8 cellular contexts compared by ENCODE assay signal in genomic region chr16:80804061-80804450, GRCh38. TPM values are rescaled to one million over a fixed set of nuclear protein-coding genes. Genes with fewer than 3 reads are reported as not detected.
A peak's percentile ranks its signal among the peaks of the same experiment; 100 is the strongest.
DNase-seq lines count a peak whose midpoint lies in the region; ATAC-seq, FAIRE-seq and TF ChIP-seq lines count a peak whose summit lies in the region.

No MANE protein-coding gene starts in this region.

- H4K20me1 ChIP-seq in keratinocyte (ENCODE audit: control insufficient read depth, extremely low read depth, insufficient read depth, low read length) = no peaks in the 10 kb centered on the region

- dilution Hi-C loops in keratinocyte (cut with MboI; ENCODE audit: extremely low pct_ligation_motif_present, low sequenced_read_pairs) = no loop called here

- ATAC-seq in HG03159 (IDR thresholded peaks at IDR 0.05; ENCODE audit: unreplicated experiment) (peak; percentile 53), HG02973 (IDR thresholded peaks at IDR 0.05; ENCODE audit: unreplicated experiment) (no peak)

- no peaks in the 10 kb centered on the region for H3K36me3 ChIP-seq in keratinocyte (ENCODE audit: control insufficient read depth in 2 of 2, extremely low read depth in 1 of 2, insufficient read depth in 2 of 2, low read length in 2 of 2)

- no peak for FAIRE-seq in keratinocyte (lab: Jason Lieb, UNC)

- no peaks in the 10 kb centered on the region for H3K79me2 ChIP-seq in keratinocyte (ENCODE audit: control insufficient read depth, insufficient read depth, low read length)

- H3K4me3 ChIP-seq in keratinocyte (ENCODE audit: control insufficient read depth in 2 of 3, extremely low read depth in 1 of 3, insufficient read depth in 2 of 3, low read depth in 1 of 3, low read length in 3 of 3) = peak overlapping the region; percentile 60 to 63 (median 62)

- BruUV-seq in MCF 10A (replicated peaks; lab: Mats Ljungman, UMichigan) = no TSS peak

- no peak for TF ChIP-seq CTCF in MCF 10A (IDR thresholded peaks at IDR 0.05; ENCODE audit: unreplicated experiment)
- peak in 1 of 3 experiments; percentile 6 for TF ChIP-seq CTCF in keratinocyte (optimal IDR thresholded peaks at IDR 0.05 in 1 of 3, IDR thresholded peaks at IDR 0.05 in 1 of 3, conservative IDR thresholded peaks at IDR 0.05 in 1 of 3; ENCODE audit: extremely low read depth in 1 of 3, insufficient read depth in 2 of 3, low read length in 3 of 3)

- H2AFZ ChIP-seq in keratinocyte (ENCODE audit: control insufficient read depth, low read length) = peak overlapping the region; percentile 81

- DNase-seq in activated gamma-delta T cell treated with Interleukin-2 at 50 U/mL for 16 hours = peak; percentile 51
- no peak for DNase-seq in activated gamma-delta T cell (lab: John Stamatoyannopoulos, UW)
- peak; percentile 21 for DNase-seq in T-helper 9 cell
- no peak for DNase-seq in MCF 10A (ENCODE audit: unreplicated experiment)
- DNase-seq in keratinocyte (ENCODE audit: low read depth, low spot score) = no peak
- peak; percentile 35 to 46 (median 43) for DNase-seq in stimulated activated CD4-positive, alpha-beta T cell treated with anti-CD3 and anti-CD28 coated beads, Interleukin-1b, Interleukin-23, amount 100 ng/mL, for 24 hours (ENCODE audit: low read depth in 4 of 4, low spot score in 1 of 4)

- H3K27me3 ChIP-seq in keratinocyte (ENCODE audit: control insufficient read depth, extremely low read depth, insufficient read depth, low read length) = no peaks in the 10 kb centered on the region

- no peaks in the 10 kb centered on the region for H3K36me3 Mint-ChIP-seq in MCF 10A (ENCODE audit: insufficient read depth, unreplicated experiment)

- H3K4me2 ChIP-seq in keratinocyte (ENCODE audit: control insufficient read depth, extremely low read depth, insufficient read depth, low read depth, low read length) = no peak overlapping the region

- CTCF ChIA-PET in MCF 10A (lab: Yijun Ruan, JAX) = no interaction called here

- peaks cover 10% of the 10 kb centered on the region for H3K4me1 ChIP-seq in keratinocyte (ENCODE audit: control insufficient read depth, extremely low read depth, insufficient read depth, low read length)

- H3K27ac Mint-ChIP-seq in MCF 10A (ENCODE audit: low read depth, unreplicated experiment) = peak overlapping the region; percentile 52

- no peaks in the 10 kb centered on the region for H3K9me3 ChIP-seq in keratinocyte (ENCODE audit: control insufficient read depth, low read depth, low read length)

- no peaks in the 10 kb centered on the region for H3K27me3 Mint-ChIP-seq in MCF 10A (ENCODE audit: insufficient read depth, unreplicated experiment)

- H3K9me1 ChIP-seq in keratinocyte (ENCODE audit: control insufficient read depth, extremely low read depth, insufficient read depth, low read length) = no peaks in the 10 kb centered on the region

- H3K9me3 Mint-ChIP-seq in MCF 10A (ENCODE audit: unreplicated experiment) = no peaks in the 10 kb centered on the region

- intact Hi-C loops in MCF 10A (cut with micrococcal nuclease) = no loop called here

- H3K4me3 Mint-ChIP-seq in MCF 10A (ENCODE audit: unreplicated experiment) = peak overlapping the region; percentile 74

- peaks cover 9% of the 10 kb centered on the region for H3K4me1 Mint-ChIP-seq in MCF 10A (ENCODE audit: insufficient read depth, unreplicated experiment)

- POLR2A ChIA-PET in MCF 10A (lab: Yijun Ruan, JAX) = no interaction called here

- H3K9ac ChIP-seq in keratinocyte (ENCODE audit: control insufficient read depth, extremely low read depth, insufficient read depth, low read length) = peak overlapping the region; percentile 63

- no peak overlapping the region for H3K27ac ChIP-seq in keratinocyte (ENCODE audit: control insufficient read depth, insufficient read depth, low read length)

RNA-seq across cellular contexts. Expression of gene CDYL2, which starts 0.3 kb away (rescaled TPM):
- 7.1 and 7.4 TPM in 2 replicates for total RNA-seq in MCF 10A (2022)
- polyA plus RNA-seq in keratinocyte = 1.6 to 2.0 TPM (median 1.9 TPM) in 3 replicates
- 1.3 TPM for polyA plus RNA-seq in keratinocyte (2011; ENCODE audit: low read depth)
- 2.1 and 2.9 TPM in 2 replicates for polyA plus RNA-seq in keratinocyte (2011; cell fraction: cytosol; rRNA removed)
- 5.5 TPM in 2 replicates for polyA plus RNA-seq in keratinocyte (2011; cell fraction: nucleus; rRNA removed)
- 1.4 and 3.6 TPM in 2 replicates for polyA plus RNA-seq in keratinocyte (2012; ENCODE audit: low replicate concordance)
- 3.1 to 15.1 TPM (median 7.6 TPM) in 3 replicates for polyA minus RNA-seq in keratinocyte
- 3.6 TPM for polyA minus RNA-seq in keratinocyte (2011; cell fraction: cytosol; rRNA and poly(A)+ RNA removed)
- polyA minus RNA-seq in keratinocyte (2011; cell fraction: nucleus; rRNA and poly(A)+ RNA removed) = 7.3 and 11.0 TPM in 2 replicates

Comparison
In these comparisons a context has a peak if more than half of its experiments do, and no peak if none do; other contexts are left out.
1. DNase-seq: peak in activated gamma-delta T cell treated with Interleukin-2 at 50 U/mL for 16 hours (single experiment), T-helper 9 cell (single experiment) and stimulated activated CD4-positive, alpha-beta T cell treated with anti-CD3 and anti-CD28 coated beads, Interleukin-1b, Interleukin-23, amount 100 ng/mL, for 24 hours (4 of 4); none in activated gamma-delta T cell (single experiment), MCF 10A (single experiment) and keratinocyte (single experiment).